29 cellular contexts compared by ENCODE assay signal in the genomic region with DNA sequence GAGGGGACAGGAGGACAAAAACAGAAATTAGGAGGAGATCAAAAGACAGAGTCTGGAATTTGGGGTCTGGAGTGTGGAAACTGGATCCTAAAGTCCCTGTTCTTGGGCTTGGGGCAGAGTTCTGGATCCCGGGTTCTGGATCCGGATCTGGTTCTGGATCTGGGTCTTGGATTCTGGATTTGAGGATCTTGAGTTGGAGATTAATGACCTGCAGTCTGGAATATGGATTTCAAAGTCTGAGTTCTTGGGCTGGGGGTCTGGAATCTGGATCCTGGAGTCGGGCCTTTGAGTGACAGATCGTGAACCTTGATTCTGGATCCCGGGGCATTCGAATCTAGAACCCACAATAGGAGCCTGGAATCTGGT. TPM values are rescaled to one million over a fixed set of nuclear protein-coding genes. Genes with fewer than 3 reads are reported as not detected.
"Had no signal": no experiment of that assay in that cellular context is flagged by ENCODE, and none has a peak within 500 bp of the region (broad histone marks: within the 10 kb centered on the region; RNA-seq: fewer than 3 reads in every experiment).

No MANE protein-coding gene starts in this region.

- H3K27me3 ChIP-seq: hepatocyte, pancreas, right atrium auricular region, right lobe of liver had no signal

- H3K4me1 ChIP-seq: pancreas had no signal

- DNase-seq: heart right ventricle; islet precursor cell; left ventricle myocardium inferior; mesendoderm; naive B cell; pancreas; right lobe of liver; stimulated activated CD4-positive, alpha-beta T cell treated with anti-CD3 and anti-CD28 coated beads, Interleukin-2, amount 100 ng/mL, for 24 hours; stimulated activated CD4-positive, alpha-beta T cell treated with anti-CD3 and anti-CD28 coated beads, Interleukin-4, amount 100 ng/mL, for 1 hour; stimulated activated naive CD4-positive, alpha-beta T cell; tibial artery; trophoblast cell; uterus had no signal

- H3K4me3 ChIP-seq: heart right ventricle, hepatocyte, left ventricle myocardium inferior, lung, pancreas, right atrium auricular region, right lobe of liver, smooth muscle cell, suprapubic skin, thoracic aorta, tibial artery, uterus had no signal

- H3K36me3 ChIP-seq: heart right ventricle, left ventricle myocardium inferior, pancreas, right atrium auricular region, right lobe of liver, suprapubic skin, thoracic aorta, tibial artery, uterus had no signal

- H3K9me3 ChIP-seq: heart right ventricle, left ventricle myocardium inferior, pancreas, right atrium auricular region, right lobe of liver, suprapubic skin, thoracic aorta, tibial artery, uterus had no signal

- H3K27ac ChIP-seq: heart right ventricle, hepatocyte, left ventricle myocardium inferior, pancreas, right atrium auricular region, right lobe of liver, suprapubic skin, thoracic aorta, tibial artery, uterus had no signal

RNA-seq across cellular contexts. Expression of a gene that starts 0.4 kb away (rescaled TPM):
- total RNA-seq: heart right ventricle, hepatocyte, kidney epithelial cell, left ventricle myocardium inferior, lower leg skin, lung, mesothelial cell of epicardium, mononuclear cell, omental fat pad, pancreas, pulmonary artery endothelial cell, renal cortical epithelial cell, right atrium auricular region, right lobe of liver, skeletal muscle tissue, smooth muscle cell, subcutaneous adipose tissue, suprapubic skin, thoracic aorta, ureter, uterus had no signal

RNA-seq across cellular contexts. Expression of a gene that starts 10.2 kb away (rescaled TPM):
- total RNA-seq: kidney epithelial cell, mononuclear cell, pulmonary artery endothelial cell, renal cortical epithelial cell, right lobe of liver, skeletal muscle tissue, thoracic aorta had no signal

RNA-seq across cellular contexts. Expression of a gene that starts 20.9 kb away (rescaled TPM):
- total RNA-seq: heart right ventricle, hepatocyte, kidney epithelial cell, left ventricle myocardium inferior, lung, mesothelial cell of epicardium, omental fat pad, pancreas, pulmonary artery endothelial cell, renal cortical epithelial cell, right atrium auricular region, right lobe of liver, skeletal muscle tissue, smooth muscle cell, subcutaneous adipose tissue, thoracic aorta, ureter had no signal

RNA-seq across cellular contexts. Expression of a gene that starts 39.5 kb away (rescaled TPM):
- total RNA-seq: heart right ventricle, hepatocyte, kidney epithelial cell, left ventricle myocardium inferior, lung, mesothelial cell of epicardium, omental fat pad, pancreas, pulmonary artery endothelial cell, renal cortical epithelial cell, right atrium auricular region, right lobe of liver, skeletal muscle tissue, smooth muscle cell, suprapubic skin, thoracic aorta, ureter had no signal

RNA-seq across cellular contexts. Expression of a gene that starts 43.6 kb away (rescaled TPM):
- total RNA-seq: heart right ventricle, hepatocyte, kidney epithelial cell, left ventricle myocardium inferior, lung, mesothelial cell of epicardium, mononuclear cell, omental fat pad, pancreas, pulmonary artery endothelial cell, renal cortical epithelial cell, right atrium auricular region, skeletal muscle tissue, smooth muscle cell, subcutaneous adipose tissue, thoracic aorta, ureter, uterus had no signal
